9 cellular contexts compared by ENCODE assay signal in the genomic region with DNA sequence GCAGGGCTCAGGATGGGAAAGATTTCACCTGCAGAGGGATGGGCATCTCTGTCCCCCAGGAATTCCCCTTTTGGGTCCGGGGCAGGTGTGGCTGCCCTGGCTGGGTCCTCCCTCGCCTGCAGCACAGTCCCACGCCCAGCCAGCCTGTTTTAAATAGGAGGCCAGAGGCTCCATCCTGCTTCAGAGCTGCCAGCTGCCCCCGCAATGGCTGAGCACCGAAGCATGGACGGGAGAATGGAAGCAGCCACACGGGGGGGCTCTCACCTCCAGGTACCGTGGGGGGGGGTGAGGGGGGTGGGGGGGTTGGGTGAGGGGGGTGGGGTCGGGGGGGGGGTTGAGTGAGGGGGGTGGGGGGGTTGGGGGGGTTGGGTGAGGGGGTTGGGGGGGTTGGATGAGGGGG. TPM values are rescaled to one million over a fixed set of nuclear protein-coding genes. Genes with fewer than 3 reads are reported as not detected.
DNase-seq lines count a peak whose midpoint lies in the region; TF ChIP-seq lines count a peak whose summit lies in the region.
"Had no signal": no experiment of that assay in that cellular context is flagged by ENCODE, and none has a peak within 500 bp of the region (broad histone marks: within the 10 kb centered on the region; RNA-seq: fewer than 3 reads in every experiment).

No MANE protein-coding gene starts in this region.

- peaks cover 7% of the 10 kb centered on the region for H3K27me3 Mint-ChIP-seq in HFFc6 (ENCODE audit: insufficient read depth)
- no peaks in the 10 kb centered on the region for H3K27me3 Mint-ChIP-seq in activated CD4-positive, alpha-beta memory T cell treated with anti-CD3 and anti-CD28 coated beads for 36 hours
- H3K27me3 Mint-ChIP-seq: activated naive CD8-positive, alpha-beta T cell had no signal

- no peaks in the 10 kb centered on the region for H3K9me3 ChIP-seq in HEK293 (ENCODE audit: control insufficient read depth, insufficient read depth, low read depth, low read length)

- intact Hi-C loops in activated CD4-positive, alpha-beta memory T cell treated with anti-CD3 and anti-CD28 coated beads for 36 hours (cut with micrococcal nuclease) = loop anchor here (5.0 kb wide), 1 partner anchor 112 kb away; a partner anchor contains a TSS

- POLR2A ChIA-PET in HEK293 (lab: Yijun Ruan, JAX) = no interaction called here
- POLR2A ChIA-PET in activated CD4-positive, alpha-beta memory T cell treated with anti-CD3 and anti-CD28 coated beads for 36 hours (lab: Charles Lee) = no interaction called here

- no peak overlapping the region for H3K27ac ChIP-seq in HEK293 (ENCODE audit: extremely low read depth, low read depth, low read length)
- H3K27ac ChIP-seq: parathyroid adenoma had no signal

- peak; percentile 64 for DNase-seq in DMS153 (lab: John Stamatoyannopoulos, UW)
- DNase-seq in epidermal melanocyte (ENCODE audit: insufficient read length, low spot score) = peak; percentile 57
- no peak for DNase-seq in HFFc6
- no peak for DNase-seq in NCI-H1092 (lab: John Stamatoyannopoulos, UW)
- no peak for DNase-seq in activated CD4-positive, alpha-beta memory T cell treated with anti-CD3 and anti-CD28 coated beads for 36 hours
- DNase-seq: KG1 had no signal

- H3K27ac Mint-ChIP-seq in HFFc6 = no peak overlapping the region
- H3K27ac Mint-ChIP-seq in activated CD4-positive, alpha-beta memory T cell treated with anti-CD3 and anti-CD28 coated beads for 36 hours = no peak overlapping the region
- H3K27ac Mint-ChIP-seq: activated naive CD8-positive, alpha-beta T cell had no signal

- H3K4me3 Mint-ChIP-seq in HFFc6 = no peak overlapping the region
- no peak overlapping the region for H3K4me3 Mint-ChIP-seq in activated CD4-positive, alpha-beta memory T cell treated with anti-CD3 and anti-CD28 coated beads for 36 hours
- H3K4me3 Mint-ChIP-seq: activated naive CD8-positive, alpha-beta T cell had no signal

- no peaks in the 10 kb centered on the region for H3K36me3 Mint-ChIP-seq in HFFc6 (ENCODE audit: low read depth)
- H3K36me3 Mint-ChIP-seq in activated CD4-positive, alpha-beta memory T cell treated with anti-CD3 and anti-CD28 coated beads for 36 hours = no peaks in the 10 kb centered on the region
- H3K36me3 Mint-ChIP-seq: activated naive CD8-positive, alpha-beta T cell had no signal

- H3K36me3 ChIP-seq in HEK293 (ENCODE audit: control insufficient read depth in 2 of 2, insufficient read depth in 1 of 2, low read length in 2 of 2) = no peaks in the 10 kb centered on the region

- no peaks in the 10 kb centered on the region for H3K9me3 Mint-ChIP-seq in HFFc6
- H3K9me3 Mint-ChIP-seq in activated CD4-positive, alpha-beta memory T cell treated with anti-CD3 and anti-CD28 coated beads for 36 hours = no peaks in the 10 kb centered on the region

- no peak overlapping the region for H3K4me3 ChIP-seq in HEK293 (ENCODE audit: low read depth, low read length)

- TF ChIP-seq CTCF in HEK293 (tag by site-specific recombination; IDR thresholded peaks at IDR 0.05) = no peak
- TF ChIP-seq CTCF in HFFc6 (IDR thresholded peaks at IDR 0.05) = no peak

- no peaks in the 10 kb centered on the region for H3K4me1 ChIP-seq in HEK293 (ENCODE audit: control insufficient read depth, insufficient read depth, low read length)

- CTCF ChIA-PET in HEK293 (lab: Yijun Ruan, JAX) = no interaction called here
- CTCF ChIA-PET in activated CD4-positive, alpha-beta memory T cell treated with anti-CD3 and anti-CD28 coated beads for 36 hours (lab: Charles Lee) = interaction anchor here (1.2 kb wide), 1 partner anchor 220 kb away, joined by 3 read pairs; no protein-coding TSS in a partner anchor

- H3K4me1 Mint-ChIP-seq in HFFc6 (ENCODE audit: low read depth) = peaks cover 15% of the 10 kb centered on the region
- peaks cover 3% of the 10 kb centered on the region for H3K4me1 Mint-ChIP-seq in activated CD4-positive, alpha-beta memory T cell treated with anti-CD3 and anti-CD28 coated beads for 36 hours (ENCODE audit: low read depth)

TF ChIP-seq in HEK293, 187 proteins besides CTCF, POLR2A, EP300 and RAD21 (continues in another document):
- no peak for TF ChIP-seq ZNF311 (tag by site-specific recombination; IDR thresholded peaks at IDR 0.05; ENCODE audit: borderline replicate concordance)
- TF ChIP-seq ZNF335 (tag by site-specific recombination; conservative IDR thresholded peaks at IDR 0.05) = no peak
- TF ChIP-seq ZNF174 (tag by site-specific recombination; IDR thresholded peaks at IDR 0.05) = no peak
- 0 out of 2 replicates have a peak, but pooled peaks have one; percentile 31 for TF ChIP-seq ZFHX2 (tag by site-specific recombination; conservative IDR thresholded peaks at IDR 0.05)
- no peak for TF ChIP-seq ZNF302 (tag by site-specific recombination; IDR thresholded peaks at IDR 0.05; ENCODE audit: low read depth)
- TF ChIP-seq ZSCAN16 (tag by site-specific recombination; IDR thresholded peaks at IDR 0.05) = no peak
- no peak for TF ChIP-seq SETDB1 (IDR thresholded peaks at IDR 0.05; ENCODE audit: insufficient read length, low read length)
- no peak for TF ChIP-seq ZNF707 (tag by site-specific recombination; IDR thresholded peaks at IDR 0.05)
- no peak for TF ChIP-seq ZNF10 (tag by site-specific recombination; IDR thresholded peaks at IDR 0.05)
- TF ChIP-seq ZNF248 (tag by site-specific recombination; IDR thresholded peaks at IDR 0.05) = no peak
- TF ChIP-seq, protein P1, sequence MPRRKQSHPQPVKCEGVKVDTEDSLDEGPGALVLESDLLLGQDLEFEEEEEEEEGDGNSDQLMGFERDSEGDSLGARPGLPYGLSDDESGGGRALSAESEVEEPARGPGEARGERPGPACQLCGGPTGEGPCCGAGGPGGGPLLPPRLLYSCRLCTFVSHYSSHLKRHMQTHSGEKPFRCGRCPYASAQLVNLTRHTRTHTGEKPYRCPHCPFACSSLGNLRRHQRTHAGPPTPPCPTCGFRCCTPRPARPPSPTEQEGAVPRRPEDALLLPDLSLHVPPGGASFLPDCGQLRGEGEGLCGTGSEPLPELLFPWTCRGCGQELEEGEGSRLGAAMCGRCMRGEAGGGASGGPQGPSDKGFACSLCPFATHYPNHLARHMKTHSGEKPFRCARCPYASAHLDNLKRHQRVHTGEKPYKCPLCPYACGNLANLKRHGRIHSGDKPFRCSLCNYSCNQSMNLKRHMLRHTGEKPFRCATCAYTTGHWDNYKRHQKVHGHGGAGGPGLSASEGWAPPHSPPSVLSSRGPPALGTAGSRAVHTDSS (tag by site-specific recombination; IDR thresholded peaks at IDR 0.05) = no peak
- no peak for TF ChIP-seq ZEB2 (tag by site-specific recombination; IDR thresholded peaks at IDR 0.05)
- TF ChIP-seq, protein P2, sequence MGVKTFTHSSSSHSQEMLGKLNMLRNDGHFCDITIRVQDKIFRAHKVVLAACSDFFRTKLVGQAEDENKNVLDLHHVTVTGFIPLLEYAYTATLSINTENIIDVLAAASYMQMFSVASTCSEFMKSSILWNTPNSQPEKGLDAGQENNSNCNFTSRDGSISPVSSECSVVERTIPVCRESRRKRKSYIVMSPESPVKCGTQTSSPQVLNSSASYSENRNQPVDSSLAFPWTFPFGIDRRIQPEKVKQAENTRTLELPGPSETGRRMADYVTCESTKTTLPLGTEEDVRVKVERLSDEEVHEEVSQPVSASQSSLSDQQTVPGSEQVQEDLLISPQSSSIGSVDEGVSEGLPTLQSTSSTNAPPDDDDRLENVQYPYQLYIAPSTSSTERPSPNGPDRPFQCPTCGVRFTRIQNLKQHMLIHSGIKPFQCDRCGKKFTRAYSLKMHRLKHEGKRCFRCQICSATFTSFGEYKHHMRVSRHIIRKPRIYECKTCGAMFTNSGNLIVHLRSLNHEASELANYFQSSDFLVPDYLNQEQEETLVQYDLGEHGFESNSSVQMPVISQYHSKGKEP (tag by site-specific recombination; IDR thresholded peaks at IDR 0.05) = no peak
- peak; percentile 54 for TF ChIP-seq KLF1 (tag by site-specific recombination; IDR thresholded peaks at IDR 0.05)
- TF ChIP-seq, protein P3, sequence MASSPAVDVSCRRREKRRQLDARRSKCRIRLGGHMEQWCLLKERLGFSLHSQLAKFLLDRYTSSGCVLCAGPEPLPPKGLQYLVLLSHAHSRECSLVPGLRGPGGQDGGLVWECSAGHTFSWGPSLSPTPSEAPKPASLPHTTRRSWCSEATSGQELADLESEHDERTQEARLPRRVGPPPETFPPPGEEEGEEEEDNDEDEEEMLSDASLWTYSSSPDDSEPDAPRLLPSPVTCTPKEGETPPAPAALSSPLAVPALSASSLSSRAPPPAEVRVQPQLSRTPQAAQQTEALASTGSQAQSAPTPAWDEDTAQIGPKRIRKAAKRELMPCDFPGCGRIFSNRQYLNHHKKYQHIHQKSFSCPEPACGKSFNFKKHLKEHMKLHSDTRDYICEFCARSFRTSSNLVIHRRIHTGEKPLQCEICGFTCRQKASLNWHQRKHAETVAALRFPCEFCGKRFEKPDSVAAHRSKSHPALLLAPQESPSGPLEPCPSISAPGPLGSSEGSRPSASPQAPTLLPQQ (tag by site-specific recombination; IDR thresholded peaks at IDR 0.05) = no peak
- no peak for TF ChIP-seq ZNF366 (tag by site-specific recombination; conservative IDR thresholded peaks at IDR 0.05)

RNA-seq across cellular contexts. Expression of a gene that starts 3.6 kb away (rescaled TPM):
- total RNA-seq in HFFc6 (2021; fragmentation: NEBNext Ultra II Directional; extraction: Animal tissue kit (Norgen Biotek cat#: 25700)) = 1 to 10 TPM; 1.4 to 3.0 (median 2.0) TPM
- total RNA-seq in activated CD4-positive, alpha-beta memory T cell treated with anti-CD3 and anti-CD28 coated beads for 36 hours = 1 to 10 TPM; 4.9 to 7.2 TPM

RNA-seq across cellular contexts. Expression of a gene that starts 10.2 kb away (rescaled TPM):
- total RNA-seq in HFFc6 (2021; fragmentation: NEBNext Ultra II Directional; extraction: Animal tissue kit (Norgen Biotek cat#: 25700)) = 10 to 100 TPM; 56.2 to 67.9 (median 61.1) TPM
- total RNA-seq in activated CD4-positive, alpha-beta memory T cell treated with anti-CD3 and anti-CD28 coated beads for 36 hours = 10 to 100 TPM; 58.7 to 61.6 TPM

RNA-seq across cellular contexts. Expression of a gene that starts 23.9 kb away (rescaled TPM):
- total RNA-seq in HFFc6 (2021; fragmentation: NEBNext Ultra II Directional; extraction: Animal tissue kit (Norgen Biotek cat#: 25700)) = 10 to 100 TPM; 39.4 to 50.8 (median 42.6) TPM
- 10 to 100 TPM; 31.8 to 32.0 TPM for total RNA-seq in activated CD4-positive, alpha-beta memory T cell treated with anti-CD3 and anti-CD28 coated beads for 36 hours

RNA-seq across cellular contexts. Expression of a gene that starts 24.6 kb away (rescaled TPM):
- total RNA-seq in HFFc6 (2021; fragmentation: NEBNext Ultra II Directional; extraction: Animal tissue kit (Norgen Biotek cat#: 25700)) = 10 to 100 TPM; 23.5 to 28.7 (median 25.6) TPM
- total RNA-seq in activated CD4-positive, alpha-beta memory T cell treated with anti-CD3 and anti-CD28 coated beads for 36 hours = 10 to 100 TPM; 19.7 to 23.1 TPM

RNA-seq across cellular contexts. Expression of a gene that starts 37.3 kb away (rescaled TPM):
- total RNA-seq in HFFc6 (2021; fragmentation: NEBNext Ultra II Directional; extraction: Animal tissue kit (Norgen Biotek cat#: 25700)) = 1 to 10 TPM in 3 of 6 experiments, under 1 TPM in 3; 0.31 to 1.7 (median 1.1) TPM
- 1 to 10 TPM; 3.8 to 4.2 TPM for total RNA-seq in activated CD4-positive, alpha-beta memory T cell treated with anti-CD3 and anti-CD28 coated beads for 36 hours

Comparison
In these comparisons a context has a peak if more than half of its experiments do, and no peak if none do; other contexts are left out.
1. DNase-seq: peak in DMS153 (single experiment) and epidermal melanocyte (single experiment); none in HFFc6 (single experiment), NCI-H1092 (single experiment) and activated CD4-positive, alpha-beta memory T cell treated with anti-CD3 and anti-CD28 coated beads for 36 hours (single experiment).